12 cellular contexts compared by ENCODE assay signal in the genomic region with DNA sequence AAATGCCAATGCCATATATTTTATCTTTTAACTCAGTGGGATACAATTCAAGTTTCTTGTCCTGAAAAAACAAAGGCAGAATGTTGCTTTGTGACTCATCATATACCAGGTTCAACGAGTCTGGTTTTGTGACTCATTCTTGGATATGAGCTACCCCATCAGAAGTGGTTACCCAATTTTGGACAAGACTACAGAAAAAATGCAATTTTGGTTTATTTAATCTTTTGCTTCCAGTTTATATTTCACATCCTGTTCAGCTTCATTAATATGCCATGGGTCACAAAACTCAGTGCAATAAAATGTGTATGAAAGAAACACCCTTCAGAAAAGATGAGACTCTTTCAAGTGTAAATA. TPM values are rescaled to one million over a fixed set of nuclear protein-coding genes. Genes with fewer than 3 reads are reported as not detected.
A peak's percentile ranks its signal among the peaks of the same experiment; 100 is the strongest.
DNase-seq lines count a peak whose midpoint lies in the region; ATAC-seq and TF ChIP-seq lines count a peak whose summit lies in the region.
"Had no signal": no experiment of that assay in that cellular context is flagged by ENCODE, and none has a peak within 500 bp of the region (broad histone marks: within the 10 kb centered on the region; RNA-seq: fewer than 3 reads in every experiment).

No MANE protein-coding gene starts in this region.

- H3K27me3 ChIP-seq in SJSA1 (replicated peaks): no peaks in the 10 kb centered on the region
- no peaks in the 10 kb centered on the region for H3K27me3 ChIP-seq in fibroblast of lung (ENCODE audit: control insufficient read depth, insufficient read depth, low read length)

- H3K36me3 ChIP-seq in SJSA1 (peaks cover 84% of the 10 kb centered on the region), fibroblast of lung (ENCODE audit: control insufficient read depth, insufficient read depth, low read length) (peaks cover 26% of the 10 kb centered on the region)
- H3K36me3 ChIP-seq: prostate gland had no signal

- no peaks in the 10 kb centered on the region for H3K9me3 ChIP-seq in SJSA1 (replicated peaks)
- H3K9me3 ChIP-seq in fibroblast of lung (ENCODE audit: control insufficient read depth, insufficient read depth, low read depth, low read length): no peaks in the 10 kb centered on the region
- H3K9me3 ChIP-seq: prostate gland had no signal

- ATAC-seq in activated CD4-positive, alpha-beta T cell treated with anti-CD3 and anti-CD28 coated beads for 36 hours: peak; percentile 63
- ATAC-seq in HG02981 (IDR thresholded peaks at IDR 0.05; ENCODE audit: unreplicated experiment): no peak

- no peak overlapping the region for H3K27ac Mint-ChIP-seq in activated CD4-positive, alpha-beta T cell treated with anti-CD3 and anti-CD28 coated beads for 36 hours
- peak overlapping the region; percentile 29 for H3K27ac Mint-ChIP-seq in stimulated activated naive CD8-positive, alpha-beta T cell treated with anti-CD3 and anti-CD28 coated beads, Interleukin-15, Interleukin-2, amounts not matched to agents 100 ng/mL and 50 ng/mL, for 24 hours
- H3K27ac Mint-ChIP-seq: activated naive CD4-positive, alpha-beta T cell treated with anti-CD3 and anti-CD28 coated beads, Interleukin-2, amount 10 ng/mL, durations not matched to agents 7 days and 5 days had no signal

- intact Hi-C loops in activated CD4-positive, alpha-beta T cell treated with anti-CD3 and anti-CD28 coated beads for 36 hours (cut with DNase I, micrococcal nuclease): no loop called here

- CTCF ChIA-PET in activated CD4-positive, alpha-beta T cell treated with anti-CD3 and anti-CD28 coated beads for 36 hours (lab: Charles Lee): interaction anchor here (0.6 to 1.0 kb wide), 2 partner anchors 26 to 477 kb away, joined by 3 read pairs; no protein-coding TSS in a partner anchor

- H2AFZ ChIP-seq in fibroblast of lung (ENCODE audit: low read length): no peak overlapping the region

- H3K79me2 ChIP-seq in fibroblast of lung (ENCODE audit: control insufficient read depth, insufficient read depth, low read length): peaks cover 20% of the 10 kb centered on the region

- TF ChIP-seq CTCF in fibroblast of lung (conservative IDR thresholded peaks at IDR 0.05 in 1 of 2, IDR thresholded peaks at IDR 0.05 in 1 of 2; ENCODE audit: low read depth in 1 of 2, low read length in 2 of 2): no peak

- DNase-seq in activated CD4-positive, alpha-beta T cell treated with anti-CD3 and anti-CD28 coated beads for 36 hours: no peak
- no peak for DNase-seq in activated CD4-positive, alpha-beta T cell treated with anti-CD3 and anti-CD28 coated beads for 4 hours
- DNase-seq in SJSA1 (ENCODE audit: low read depth in 1 of 2, low spot score in 2 of 2) (peak in 1 of 2 experiments; percentile 86), fibroblast of lung (ENCODE audit: low read depth in 2 of 2) (peak; percentile 98), NCI-H748 (lab: John Stamatoyannopoulos, UW; ENCODE audit: unreplicated experiment) (no peak), NAMALWA (ENCODE audit: low spot score) (no peak)
- DNase-seq: activated naive CD4-positive, alpha-beta T cell treated with anti-CD3 and anti-CD28 coated beads, Interleukin-2, amount 10 ng/mL, durations not matched to agents 7 days and 5 days; AML-193; NCI-H1105 treated with DMSO at 0.1 percent for 48 hours had no signal

- H3K9ac ChIP-seq in fibroblast of lung (ENCODE audit: insufficient read depth, low read length): no peak overlapping the region

- peaks cover 21% of the 10 kb centered on the region for H3K27me3 Mint-ChIP-seq in activated CD4-positive, alpha-beta T cell treated with anti-CD3 and anti-CD28 coated beads for 36 hours
- H3K27me3 Mint-ChIP-seq in stimulated activated naive CD8-positive, alpha-beta T cell treated with anti-CD3 and anti-CD28 coated beads, Interleukin-15, Interleukin-2, amounts not matched to agents 100 ng/mL and 50 ng/mL, for 24 hours: peaks cover 45% of the 10 kb centered on the region

- H3K4me3 ChIP-seq in SJSA1: no peak overlapping the region
- no peak overlapping the region for H3K4me3 ChIP-seq in fibroblast of lung (replicated peaks in 1 of 4; ENCODE audit: control extremely low read depth in 1 of 4, insufficient read depth in 1 of 4, low read depth in 3 of 4, low read length in 4 of 4)
- H3K4me3 ChIP-seq: prostate gland had no signal

- H3K27ac ChIP-seq in SJSA1: peak overlapping the region; percentile 30
- no peak overlapping the region for H3K27ac ChIP-seq in fibroblast of lung (ENCODE audit: insufficient read depth, low read length)
- H3K27ac ChIP-seq: prostate gland had no signal

- H3K4me1 ChIP-seq in SJSA1 (replicated peaks): peaks cover 30% of the 10 kb centered on the region
- H3K4me1 ChIP-seq in fibroblast of lung (ENCODE audit: control insufficient read depth, extremely low read depth, insufficient read depth, low read length): peaks cover 18% of the 10 kb centered on the region
- H3K4me1 ChIP-seq: prostate gland had no signal

- H3K4me3 Mint-ChIP-seq in activated CD4-positive, alpha-beta T cell treated with anti-CD3 and anti-CD28 coated beads for 36 hours: no peak overlapping the region
- no peak overlapping the region for H3K4me3 Mint-ChIP-seq in stimulated activated naive CD8-positive, alpha-beta T cell treated with anti-CD3 and anti-CD28 coated beads, Interleukin-15, Interleukin-2, amounts not matched to agents 100 ng/mL and 50 ng/mL, for 24 hours
- H3K4me3 Mint-ChIP-seq: activated naive CD4-positive, alpha-beta T cell treated with anti-CD3 and anti-CD28 coated beads, Interleukin-2, amount 10 ng/mL, durations not matched to agents 7 days and 5 days had no signal

- no peaks in the 10 kb centered on the region for H3K9me3 Mint-ChIP-seq in activated CD4-positive, alpha-beta T cell treated with anti-CD3 and anti-CD28 coated beads for 36 hours (ENCODE audit: low read depth)
- H3K9me3 Mint-ChIP-seq in stimulated activated naive CD8-positive, alpha-beta T cell treated with anti-CD3 and anti-CD28 coated beads, Interleukin-15, Interleukin-2, amounts not matched to agents 100 ng/mL and 50 ng/mL, for 24 hours: no peaks in the 10 kb centered on the region
- H3K9me3 Mint-ChIP-seq: activated naive CD4-positive, alpha-beta T cell treated with anti-CD3 and anti-CD28 coated beads, Interleukin-2, amount 10 ng/mL, durations not matched to agents 7 days and 5 days had no signal

- no peak overlapping the region for H3K4me2 ChIP-seq in fibroblast of lung (ENCODE audit: extremely low read depth, insufficient read depth, low read length)

- POLR2A ChIA-PET in activated CD4-positive, alpha-beta T cell treated with anti-CD3 and anti-CD28 coated beads for 36 hours (lab: Charles Lee): no interaction called here

- H3K36me3 Mint-ChIP-seq in activated CD4-positive, alpha-beta T cell treated with anti-CD3 and anti-CD28 coated beads for 36 hours (ENCODE audit: low read depth): no peaks in the 10 kb centered on the region
- H3K36me3 Mint-ChIP-seq in stimulated activated naive CD8-positive, alpha-beta T cell treated with anti-CD3 and anti-CD28 coated beads, Interleukin-15, Interleukin-2, amounts not matched to agents 100 ng/mL and 50 ng/mL, for 24 hours (ENCODE audit: low read depth): no peaks in the 10 kb centered on the region
- H3K36me3 Mint-ChIP-seq: activated naive CD4-positive, alpha-beta T cell treated with anti-CD3 and anti-CD28 coated beads, Interleukin-2, amount 10 ng/mL, durations not matched to agents 7 days and 5 days had no signal

- no peaks in the 10 kb centered on the region for H4K20me1 ChIP-seq in fibroblast of lung (ENCODE audit: control insufficient read depth, extremely low read depth, insufficient read depth, low read length)

- H3K4me1 Mint-ChIP-seq in activated CD4-positive, alpha-beta T cell treated with anti-CD3 and anti-CD28 coated beads for 36 hours: peaks cover 16% of the 10 kb centered on the region
- peaks cover 26% of the 10 kb centered on the region for H3K4me1 Mint-ChIP-seq in stimulated activated naive CD8-positive, alpha-beta T cell treated with anti-CD3 and anti-CD28 coated beads, Interleukin-15, Interleukin-2, amounts not matched to agents 100 ng/mL and 50 ng/mL, for 24 hours (ENCODE audit: low read depth)
- H3K4me1 Mint-ChIP-seq: activated naive CD4-positive, alpha-beta T cell treated with anti-CD3 and anti-CD28 coated beads, Interleukin-2, amount 10 ng/mL, durations not matched to agents 7 days and 5 days had no signal

RNA-seq across cellular contexts. Expression of gene FN1, which starts 25.0 kb away (rescaled TPM):
- total RNA-seq in activated CD4-positive, alpha-beta T cell treated with anti-CD3 and anti-CD28 coated beads for 36 hours: under 1 TPM; 0.59 to 0.70 TPM
- total RNA-seq in SJSA1 (2014; rRNA removed; shearing (Covaris generic)): 498 and 887 TPM in 2 replicates
- total RNA-seq in fibroblast of lung: 3,444 and 5,906 TPM in 2 replicates
- 3,495 and 3,629 TPM in 2 replicates for polyA plus RNA-seq in fibroblast of lung
- 3,058 and 3,832 TPM in 2 replicates for polyA plus RNA-seq in fibroblast of lung (2012)
- 4,954 and 5,215 TPM in 2 replicates for polyA minus RNA-seq in fibroblast of lung (ENCODE audit: low replicate concordance)

Comparison
In these comparisons a context has a peak if more than half of its experiments do, and no peak if none do; other contexts are left out.
1. DNase-seq: peak in fibroblast of lung (2 of 2); none in activated CD4-positive, alpha-beta T cell treated with anti-CD3 and anti-CD28 coated beads for 36 hours (single experiment), activated CD4-positive, alpha-beta T cell treated with anti-CD3 and anti-CD28 coated beads for 4 hours (0 of 2), NCI-H748 (single experiment) and NAMALWA (single experiment).
2. RNA of gene FN1, which starts 25.0 kb away (total RNA-seq): 3,444 to 5,906 TPM in fibroblast of lung and 498 to 887 TPM in SJSA1; 0.59 to 0.70 TPM in activated CD4-positive, alpha-beta T cell treated with anti-CD3 and anti-CD28 coated beads for 36 hours; every median in the first group is over 100 times any median in the second.